23 cellular contexts compared by ENCODE assay signal in genomic region chr1:59383963-59384362, GRCh38.
"Had no signal": no experiment of that assay in that cellular context is flagged by ENCODE, and none has a peak within 500 bp of the region (broad histone marks: within the 10 kb centered on the region; RNA-seq: fewer than 3 reads in every experiment).

No MANE protein-coding gene starts in this region.

- H3K9me3 Mint-ChIP-seq: activated CD8-positive, alpha-beta T cell treated with anti-CD3 and anti-CD28 coated beads for 36 hours; activated T-cell treated with anti-CD3 and anti-CD28 coated beads, Interleukin-2, amount 50 U/mL, for 4 hours; activated T-helper 17 cell treated with anti-CD3 and anti-CD28 coated beads, Interleukin-2, amount 50 U/mL, for 72 hours; endodermal cell; immature natural killer cell had no signal

- H3K9me3 ChIP-seq: breast epithelium, thoracic aorta, upper lobe of left lung, vagina had no signal

- H3K4me1 Mint-ChIP-seq: activated T-helper 17 cell treated with anti-CD3 and anti-CD28 coated beads, Interleukin-2, amount 50 U/mL, for 72 hours had no signal

- H3K36me3 ChIP-seq: breast epithelium, thoracic aorta, upper lobe of left lung, vagina had no signal

- H3K4me1 ChIP-seq: breast epithelium, upper lobe of left lung, vagina had no signal

- H3K27me3 ChIP-seq: breast epithelium, upper lobe of left lung, vagina had no signal

- H3K4me3 Mint-ChIP-seq: activated CD8-positive, alpha-beta T cell treated with anti-CD3 and anti-CD28 coated beads for 36 hours; activated T-cell treated with anti-CD3 and anti-CD28 coated beads, Interleukin-2, amount 50 U/mL, for 4 hours; activated T-helper 17 cell treated with anti-CD3 and anti-CD28 coated beads, Interleukin-2, amount 50 U/mL, for 72 hours; endodermal cell; immature natural killer cell; naive thymus-derived CD8-positive, alpha-beta T cell had no signal

- H3K27ac ChIP-seq: breast epithelium, thoracic aorta, upper lobe of left lung, vagina had no signal

- H3K27ac Mint-ChIP-seq: activated CD8-positive, alpha-beta T cell treated with anti-CD3 and anti-CD28 coated beads for 36 hours; activated naive CD4-positive, alpha-beta T cell treated with anti-CD3 and anti-CD28 coated beads, Interleukin-2, amount 50 U/mL, for 72 hours; activated T-helper 17 cell treated with anti-CD3 and anti-CD28 coated beads, Interleukin-2, amount 50 U/mL, for 72 hours; endodermal cell; immature natural killer cell had no signal

- DNase-seq: activated CD4-positive, alpha-beta T cell treated with anti-CD3 and anti-CD28 coated beads for 1 hour; activated CD4-positive, alpha-beta T cell treated with anti-CD3 and anti-CD28 coated beads, Interleukin-2, amount 50 U/mL, for 1 hour; activated CD8-positive, alpha-beta T cell treated with anti-CD3 and anti-CD28 coated beads for 36 hours; activated T-cell treated with anti-CD3 and anti-CD28 coated beads, Interleukin-2, amount 50 U/mL, for 4 hours; central memory CD4-positive, alpha-beta T cell; endodermal cell; head of caudate nucleus; hypothalamus; immature natural killer cell; kidney; left colon; naive thymus-derived CD8-positive, alpha-beta T cell; posterior cingulate gyrus; right cardiac atrium; stimulated activated CD4-positive, alpha-beta T cell treated with anti-CD3 and anti-CD28 coated beads, Interleukin-15, amount 100 ng/mL, for 24 hours; stimulated activated CD4-positive, alpha-beta T cell treated with anti-CD3 and anti-CD28 coated beads, Interleukin-2, amount 100 ng/mL, for 24 hours; stimulated activated naive CD4-positive, alpha-beta T cell treated with Interleukin-2 at 50 U/mL for 16 hours; upper lobe of left lung had no signal

- FAIRE-seq: kidney had no signal

- H3K27me3 Mint-ChIP-seq: activated CD8-positive, alpha-beta T cell treated with anti-CD3 and anti-CD28 coated beads for 36 hours; activated T-helper 17 cell treated with anti-CD3 and anti-CD28 coated beads, Interleukin-2, amount 50 U/mL, for 72 hours; naive thymus-derived CD8-positive, alpha-beta T cell had no signal

- H3K4me3 ChIP-seq: breast epithelium, thoracic aorta, upper lobe of left lung, vagina had no signal
